ENCODE assay signal across 8 cellular contexts in genomic region chr17:38729886-38730525, GRCh38. TPM values are rescaled to one million over a fixed set of nuclear protein-coding genes. Genes with fewer than 3 reads are reported as not detected.
A peak's percentile ranks its signal among the peaks of the same experiment; 100 is the strongest.
DNase-seq lines count a peak whose midpoint lies in the region; ATAC-seq and TF ChIP-seq lines count a peak whose summit lies in the region.

TSS of gene CISD3 (plus strand) at chr17:38730341. CDS start at chr17:38730359, 18 bp downstream.

- peak within 1 kb of the TSS; percentile 76 for H3K4me3 ChIP-seq in AG04450 (ENCODE audit: low read depth, low read length)
- peak within 1 kb of the TSS; percentile 76 to 89 (median 88) for H3K4me3 ChIP-seq in right lobe of liver

- H3K36me3 Mint-ChIP-seq in activated CD4-positive, alpha-beta T cell treated with anti-CD3 and anti-CD28 coated beads, Interleukin-2, amount 10 ng/mL, durations not matched to agents 24 days and 14 days (ENCODE audit: low read depth) = peaks cover 41% of the 10 kb centered on the region

- H3K4me3 Mint-ChIP-seq in activated CD4-positive, alpha-beta T cell treated with anti-CD3 and anti-CD28 coated beads, Interleukin-2, amount 10 ng/mL, durations not matched to agents 24 days and 14 days = peak within 1 kb of the TSS; percentile 93

- H3K27ac ChIP-seq in AG04450 (ENCODE audit: low read depth, low read length) (peak within 1 kb of the TSS; percentile 65), right lobe of liver (peak within 1 kb of the TSS; percentile 76 to 89 (median 84))

- H3K27me3 Mint-ChIP-seq in activated CD4-positive, alpha-beta T cell treated with anti-CD3 and anti-CD28 coated beads, Interleukin-2, amount 10 ng/mL, durations not matched to agents 24 days and 14 days = no peaks in the 10 kb centered on the region

- TF ChIP-seq CTCF in AG04450 (IDR thresholded peaks at IDR 0.05; ENCODE audit: low read depth, low read length) (peak; percentile 40), right lobe of liver (IDR thresholded peaks at IDR 0.05) (peak; percentile 56 to 97 (median 75))

- H3K27me3 ChIP-seq in AG04450 (ENCODE audit: control insufficient read depth, insufficient read depth, low read length) (no peaks in the 10 kb centered on the region), right lobe of liver (no peaks in the 10 kb centered on the region)

- TF ChIP-seq POLR2A in right lobe of liver (IDR thresholded peaks at IDR 0.05) = peak; percentile 21

- peaks cover 0 to 9% (median 2%) of the 10 kb centered on the region in 4 donors for H3K36me3 ChIP-seq in right lobe of liver

- WGBS in right lobe of liver (ENCODE audit: insufficient coverage, low coverage, low lambda C conversion rate, missing lambda C conversion rate) = 0% methylated on average over 2 of the region's 92 CpGs

- CTCF ChIA-PET in AG04450 (lab: Charles Lee) = interaction anchor here (0.6 to 1.4 kb wide), 2 partner anchors 13 to 21 kb away, joined by 3 to 5 read pairs; no protein-coding TSS in a partner anchor

- no peaks in the 10 kb centered on the region for H3K9me3 Mint-ChIP-seq in activated CD4-positive, alpha-beta T cell treated with anti-CD3 and anti-CD28 coated beads, Interleukin-2, amount 10 ng/mL, durations not matched to agents 24 days and 14 days

- POLR2A ChIA-PET in AG04450 (lab: Yijun Ruan, JAX) = no interaction called here

- intact Hi-C loops in activated CD4-positive, alpha-beta T cell treated with anti-CD3 and anti-CD28 coated beads, Interleukin-2, amount 10 ng/mL, durations not matched to agents 24 days and 14 days (cut with micrococcal nuclease) = loop anchor here (1.0 to 10.0 kb wide), 3 partner anchors 21 to 175 kb away; no protein-coding TSS in a partner anchor
- intact Hi-C loops in right lobe of liver (cut with DNase I) = loop anchor here in 1 of 2 donors (5.0 kb wide), 1 partner anchor 48 kb away; no protein-coding TSS in a partner anchor

- DNase-seq in AG04450 (ENCODE audit: low read depth, low spot score) (peak; percentile 37), NCI-H510A (lab: John Stamatoyannopoulos, UW) (peak; percentile 86), dedifferentiated amniotic fluid mesenchymal stem cell (ENCODE audit: extremely low spot score) (peak; percentile 72), right lobe of liver (peak; percentile 91 to 93 (median 91))
- peak; percentile 97 for DNase-seq in activated CD4-positive, alpha-beta T cell treated with anti-CD3 and anti-CD28 coated beads, Interleukin-2, amount 10 ng/mL, durations not matched to agents 24 days and 14 days
- peak; percentile 79 for DNase-seq in stimulated activated CD4-positive, alpha-beta T cell treated with anti-CD3 and anti-CD28 coated beads, Interleukin-4, amount 100 ng/mL, for 24 hours

- H3K27ac Mint-ChIP-seq in activated CD4-positive, alpha-beta T cell treated with anti-CD3 and anti-CD28 coated beads, Interleukin-2, amount 10 ng/mL, durations not matched to agents 24 days and 14 days = peak within 1 kb of the TSS; percentile 95

- H3K4me1 Mint-ChIP-seq in activated CD4-positive, alpha-beta T cell treated with anti-CD3 and anti-CD28 coated beads, Interleukin-2, amount 10 ng/mL, durations not matched to agents 24 days and 14 days = peaks cover 72% of the 10 kb centered on the region

- H3K9me3 ChIP-seq in AG04450 (ENCODE audit: control insufficient read depth, insufficient read depth, low read length) (no peaks in the 10 kb centered on the region; the same call in 1 of the 2 replicates), right lobe of liver (no peaks in the 10 kb centered on the region)

- H3K4me1 ChIP-seq in right lobe of liver = peaks cover 0 to 27% (median 14%) of the 10 kb centered on the region in 4 donors

- ATAC-seq in GM18520 (IDR thresholded peaks at IDR 0.05; ENCODE audit: unreplicated experiment) (peak; percentile 69), HG03108 (IDR thresholded peaks at IDR 0.05; ENCODE audit: unreplicated experiment) (peak; percentile 73), right lobe of liver (peak; percentile 79 to 85 (median 80))

RNA-seq across cellular contexts. Expression of gene CISD3, which starts in this region (rescaled TPM):
- polyA plus RNA-seq in AG04450 (2011; rRNA removed) = 6.5 and 9.8 TPM in 2 replicates
- 2.7 and 2.8 TPM in 2 replicates for polyA minus RNA-seq in AG04450 (2011; rRNA and poly(A)+ RNA removed)
- total RNA-seq in activated CD4-positive, alpha-beta T cell treated with anti-CD3 and anti-CD28 coated beads, Interleukin-2, amount 10 ng/mL, durations not matched to agents 24 days and 14 days = 44.0 and 46.7 TPM in 2 replicates
- 10 to 100 TPM; 34.2 to 88.1 (median 55.1) TPM for total RNA-seq in right lobe of liver

Comparison
In these comparisons a context has a peak if more than half of its experiments do, and no peak if none do; other contexts are left out.
1. Peak in every context shown above with its lines: DNase-seq, ATAC-seq, H3K4me3 ChIP-seq and H3K27ac ChIP-seq.
2. DNase-seq: peak in every context shown above with its lines; median percentile 97 in activated CD4-positive, alpha-beta T cell treated with anti-CD3 and anti-CD28 coated beads, Interleukin-2, amount 10 ng/mL, durations not matched to agents 24 days and 14 days; 91 in right lobe of liver; 86 in NCI-H510A; 79 in stimulated activated CD4-positive, alpha-beta T cell treated with anti-CD3 and anti-CD28 coated beads, Interleukin-4, amount 100 ng/mL, for 24 hours; 72 in dedifferentiated amniotic fluid mesenchymal stem cell; 37 in AG04450.